ENCODE assay signal across 1 cellular context in genomic region chr4:15649914-15650545, GRCh38.
TF ChIP-seq lines count a peak whose summit lies in the region.

No MANE protein-coding gene starts in this region.

TF ChIP-seq in H1, 55 proteins besides CTCF, POLR2A, EP300 and RAD21:
- TF ChIP-seq RNF2 (IDR thresholded peaks at IDR 0.05; ENCODE audit: borderline replicate concordance, low read depth, low read length, missing control alignments, poor library complexity, severe bottlenecking) (no peak), ATF2 (IDR thresholded peaks at IDR 0.05; ENCODE audit: low read length) (0 out of 2 replicates have a peak, but pooled peaks have one; percentile 28), SP1 (IDR thresholded peaks at IDR 0.05; ENCODE audit: low read depth, low read length) (peak; percentile 60; the same call in 1 of the 2 replicates)
